ENCODE assay signal across 18 cellular contexts in genomic region chr9:134597041-134597913, GRCh38. TPM values are rescaled to one million over a fixed set of nuclear protein-coding genes. Genes with fewer than 3 reads are reported as not detected.
DNase-seq lines count a peak whose midpoint lies in the region; ATAC-seq and TF ChIP-seq lines count a peak whose summit lies in the region.
"Had no signal": no experiment of that assay in that cellular context is flagged by ENCODE, and none has a peak within 500 bp of the region (broad histone marks: within the 10 kb centered on the region; RNA-seq: fewer than 3 reads in every experiment).

No MANE protein-coding gene starts in this region.

- H3K36me3 Mint-ChIP-seq in GM23338 (ENCODE audit: low read depth): no peaks in the 10 kb centered on the region; the same call in 2 of the 3 replicates
- H3K36me3 Mint-ChIP-seq in naive thymus-derived CD4-positive, alpha-beta T cell: no peaks in the 10 kb centered on the region

- H2AFZ ChIP-seq in HCT116 (ENCODE audit: low read depth, low read length, poor library complexity, severe bottlenecking): no peak overlapping the region
- no peak overlapping the region for H2AFZ ChIP-seq in GM23338

- H3K4me1 ChIP-seq in HCT116 (ENCODE audit: control insufficient read depth in 1 of 2, insufficient read depth in 2 of 2, low read length in 2 of 2) (peaks cover 5 to 15% of the 10 kb centered on the region in 2 experiments), GM23338 (ENCODE audit: insufficient read depth) (no peaks in the 10 kb centered on the region)
- H3K4me1 ChIP-seq in naive thymus-derived CD4-positive, alpha-beta T cell (ENCODE audit: control insufficient read depth in 2 of 2, insufficient read depth in 2 of 2, low read length in 2 of 2): no peaks in the 10 kb centered on the region
- H3K4me1 ChIP-seq: ascending aorta had no signal

- H3K27me3 ChIP-seq in HCT116 (ENCODE audit: insufficient read depth, low read length) (no peaks in the 10 kb centered on the region; the same call in 1 of the 2 replicates), GM23338 (ENCODE audit: insufficient read depth) (no peaks in the 10 kb centered on the region)
- no peaks in the 10 kb centered on the region for H3K27me3 ChIP-seq in naive thymus-derived CD4-positive, alpha-beta T cell (ENCODE audit: control insufficient read depth in 2 of 2, insufficient read depth in 2 of 2, low read length in 2 of 2)
- H3K27me3 ChIP-seq: ascending aorta, MG63, sigmoid colon had no signal

- CTCF ChIA-PET in HCT116 (lab: Charles Lee): no interaction called here
- CTCF ChIA-PET in naive thymus-derived CD4-positive, alpha-beta T cell (lab: Charles Lee): no interaction called here

- TF ChIP-seq CTCF in HCT116 (IDR thresholded peaks at IDR 0.05 in 2 of 3, conservative IDR thresholded peaks at IDR 0.05 in 1 of 3; ENCODE audit: borderline replicate concordance in 1 of 3, insufficient read depth in 1 of 3, low read depth in 2 of 3, low read length in 2 of 3) (no peak), GM23338 (conservative IDR thresholded peaks at IDR 0.05; ENCODE audit: low read depth in 2 of 2) (no peak)

- no peak overlapping the region for H3K9ac ChIP-seq in HCT116 (ENCODE audit: low read length)

- H3K9me2 ChIP-seq in HCT116 (ENCODE audit: insufficient read depth) (no peaks in the 10 kb centered on the region), GM23338 (ENCODE audit: insufficient read depth) (peaks cover 3% of the 10 kb centered on the region; the same call in 1 of the 2 replicates)

- RAD21 ChIA-PET in HCT116 (lab: Charles Lee; ENCODE audit: low non-redundant PET in 1 of 2, low total read pairs in 2 of 2, uncharacterized antibody in 2 of 2, unreplicated experiment in 2 of 2): no interaction called here

- H3K4me2 ChIP-seq in HCT116 (ENCODE audit: low read length) (no peak overlapping the region), GM23338 (no peak overlapping the region)

- peaks cover 3% of the 10 kb centered on the region; the same call in 1 of the 3 replicates for H3K9me3 Mint-ChIP-seq in GM23338
- H3K9me3 Mint-ChIP-seq in naive thymus-derived CD4-positive, alpha-beta T cell: peaks cover 0 to 3% (median 0%) of the 10 kb centered on the region in 11 donors

- no peak for TF ChIP-seq POLR2A in HCT116 (IDR thresholded peaks at IDR 0.05; ENCODE audit: borderline replicate concordance, extremely low read depth, insufficient read depth, insufficient read length)

- H3F3A ChIP-seq in GM23338 (replicated peaks; ENCODE audit: low read depth): 0 out of 2 replicates have a peak, but pooled peaks cover 4% of the 10 kb centered on the region

- intact Hi-C loops in HCT116 (cut with micrococcal nuclease): no loop called here
- intact Hi-C loops in naive thymus-derived CD4-positive, alpha-beta T cell (cut with micrococcal nuclease): no loop called here

- no peak for TF ChIP-seq RAD21 in HCT116 (IDR thresholded peaks at IDR 0.05; ENCODE audit: low read depth)

- H3K27ac ChIP-seq in HCT116 (ENCODE audit: low read depth, low read length) (no peak overlapping the region), GM23338 (ENCODE audit: low read depth) (no peak overlapping the region)
- H3K27ac ChIP-seq in naive thymus-derived CD4-positive, alpha-beta T cell (ENCODE audit: low read depth, low read length): no peak overlapping the region
- H3K27ac ChIP-seq: ascending aorta, sigmoid colon had no signal

- DNase-seq in D341Med (ENCODE audit: low spot score) (peak; percentile 8), HCT116 (ENCODE audit: low read depth, low spot score) (no peak), myocyte (ENCODE audit: low read depth) (peak; percentile 27), GM23338 (ENCODE audit: low spot score) (no peak), inferior parietal cortex (ENCODE audit: extremely low spot score) (no peak), AG08396 (ENCODE audit: low spot score) (no peak)
- DNase-seq in activated CD8-positive, alpha-beta memory T cell treated with anti-CD3 and anti-CD28 coated beads, Interleukin-2, amount 50 U/mL, for 48 hours: peak; percentile 32
- no peak for DNase-seq in naive thymus-derived CD4-positive, alpha-beta T cell
- DNase-seq: erythroblast; glutamatergic neuron; MG63; NCI-H1694 treated with DMSO at 0.1 percent for 48 hours; NCI-H524 treated with DMSO at 0.1 percent for 48 hours; nucleus accumbens; sigmoid colon; stimulated activated CD4-positive, alpha-beta T cell treated with anti-CD3 and anti-CD28 coated beads, Interleukin-2, amount 100 ng/mL, for 48 hours had no signal

- POLR2A ChIA-PET in HCT116 (lab: Charles Lee): no interaction called here
- POLR2A ChIA-PET in naive thymus-derived CD4-positive, alpha-beta T cell (lab: Charles Lee): no interaction called here

- H3K36me3 ChIP-seq in HCT116 (ENCODE audit: control insufficient read depth in 1 of 2, insufficient read depth in 2 of 2, low read length in 2 of 2) (no peaks in the 10 kb centered on the region), GM23338 (ENCODE audit: insufficient read depth) (no peaks in the 10 kb centered on the region)
- no peaks in the 10 kb centered on the region for H3K36me3 ChIP-seq in naive thymus-derived CD4-positive, alpha-beta T cell (ENCODE audit: control insufficient read depth in 2 of 3, insufficient read depth in 3 of 3, low read length in 3 of 3)
- H3K36me3 ChIP-seq: ascending aorta, MG63, sigmoid colon had no signal

- no peaks in the 10 kb centered on the region; the same call in 2 of the 3 replicates for H3K4me1 Mint-ChIP-seq in GM23338
- H3K4me1 Mint-ChIP-seq in naive thymus-derived CD4-positive, alpha-beta T cell: no peaks in the 10 kb centered on the region

- no TSS peak for BruUV-seq in HCT116 (replicated peaks; lab: Mats Ljungman, UMichigan)

- peaks cover 0 to 5% of the 10 kb centered on the region in 2 experiments; a peak in 1 of 4 replicates for H3K9me3 ChIP-seq in HCT116 (ENCODE audit: control insufficient read depth in 1 of 2, insufficient read depth in 1 of 2, low read depth in 1 of 2, low read length in 2 of 2)
- H3K9me3 ChIP-seq in naive thymus-derived CD4-positive, alpha-beta T cell (ENCODE audit: control insufficient read depth in 2 of 3, low read length in 3 of 3): no peaks in the 10 kb centered on the region
- H3K9me3 ChIP-seq: ascending aorta, MG63, sigmoid colon had no signal

- H3K4me3 ChIP-seq in HCT116 (replicated peaks in 1 of 2; ENCODE audit: low read depth in 1 of 2, low read length in 2 of 2) (no peak overlapping the region), GM23338 (no peak overlapping the region)
- H3K4me3 ChIP-seq in naive thymus-derived CD4-positive, alpha-beta T cell (ENCODE audit: low read length): no peak overlapping the region
- H3K4me3 ChIP-seq: ascending aorta, MG63, sigmoid colon had no signal

- H3K79me2 ChIP-seq in HCT116 (ENCODE audit: insufficient read depth, low read length): no peaks in the 10 kb centered on the region
- no peaks in the 10 kb centered on the region for H3K79me2 ChIP-seq in GM23338 (replicated peaks; ENCODE audit: insufficient read depth)

- H3K27me3 Mint-ChIP-seq in GM23338 (ENCODE audit: insufficient read depth, low read depth, poor library complexity): peaks cover 8% of the 10 kb centered on the region
- peaks cover 0 to 13% (median 5%) of the 10 kb centered on the region in 5 donors for H3K27me3 Mint-ChIP-seq in naive thymus-derived CD4-positive, alpha-beta T cell

- no peak for ATAC-seq in HCT116
- ATAC-seq in GM23338: no peak
- no peak for ATAC-seq in naive thymus-derived CD4-positive, alpha-beta T cell

- no peaks in the 10 kb centered on the region for H4K20me1 ChIP-seq in HCT116 (ENCODE audit: insufficient read depth)
- H4K20me1 ChIP-seq in GM23338 (replicated peaks; ENCODE audit: insufficient read depth): no peaks in the 10 kb centered on the region

- H3K27ac Mint-ChIP-seq in GM23338: no peak overlapping the region
- H3K27ac Mint-ChIP-seq in naive thymus-derived CD4-positive, alpha-beta T cell: no peak overlapping the region

- H3K4me3 Mint-ChIP-seq in GM23338: no peak overlapping the region
- H3K4me3 Mint-ChIP-seq in naive thymus-derived CD4-positive, alpha-beta T cell: no peak overlapping the region

TF ChIP-seq in HCT116, 20 proteins besides CTCF, POLR2A, EP300 and RAD21:
- TF ChIP-seq MAX (IDR thresholded peaks at IDR 0.05) (0 out of 2 replicates have a peak, but pooled peaks have one; percentile 33), SRF (IDR thresholded peaks at IDR 0.05; ENCODE audit: low read depth) (no peak), EZH2phosphoT487 (IDR thresholded peaks at IDR 0.05; ENCODE audit: borderline replicate concordance) (no peak)

TF ChIP-seq in GM23338, 12 proteins besides CTCF, POLR2A, EP300 and RAD21 (continues in another document):
- no peak for TF ChIP-seq ETS1 (IDR thresholded peaks at IDR 0.05)

RNA-seq across cellular contexts. Expression of gene COL5A1, which starts 44.3 kb away (rescaled TPM):
- 0.30 TPM for total RNA-seq in HCT116 (2021; ENCODE audit: unreplicated experiment)
- polyA plus RNA-seq in HCT116 (2012): 0.02 and 0.04 TPM in 2 replicates
- total RNA-seq in myocyte: 91.0 and 129 TPM in 2 replicates
- 910 TPM for polyA plus RNA-seq in myocyte (2012)
- total RNA-seq in GM23338 (2014; rRNA removed; shearing (Covaris generic)): 12.3 and 13.1 TPM in 2 replicates
- polyA plus RNA-seq in GM23338 (2016; fragmentation: Nextera tagmentation; extraction: Ambion mirVana): 2.5 and 3.3 TPM in 2 replicates
- under 1 TPM; 0.16 to 0.56 (median 0.24) TPM for total RNA-seq in naive thymus-derived CD4-positive, alpha-beta T cell
- polyA plus RNA-seq in naive thymus-derived CD4-positive, alpha-beta T cell: not detected
- total RNA-seq: activated CD8-positive, alpha-beta memory T cell treated with anti-CD3 and anti-CD28 coated beads for 36 hours had no signal

Comparison
In these comparisons a context has a peak if more than half of its experiments do, and no peak if none do; other contexts are left out.
1. DNase-seq: peak in D341Med (single experiment), activated CD8-positive, alpha-beta memory T cell treated with anti-CD3 and anti-CD28 coated beads, Interleukin-2, amount 50 U/mL, for 48 hours (single experiment) and myocyte (single experiment); none in HCT116 (single experiment), GM23338 (single experiment), naive thymus-derived CD4-positive, alpha-beta T cell (0 of 9), inferior parietal cortex (single experiment) and AG08396 (single experiment).